ENCODE assay signal across 15 cellular contexts in the genomic region with DNA sequence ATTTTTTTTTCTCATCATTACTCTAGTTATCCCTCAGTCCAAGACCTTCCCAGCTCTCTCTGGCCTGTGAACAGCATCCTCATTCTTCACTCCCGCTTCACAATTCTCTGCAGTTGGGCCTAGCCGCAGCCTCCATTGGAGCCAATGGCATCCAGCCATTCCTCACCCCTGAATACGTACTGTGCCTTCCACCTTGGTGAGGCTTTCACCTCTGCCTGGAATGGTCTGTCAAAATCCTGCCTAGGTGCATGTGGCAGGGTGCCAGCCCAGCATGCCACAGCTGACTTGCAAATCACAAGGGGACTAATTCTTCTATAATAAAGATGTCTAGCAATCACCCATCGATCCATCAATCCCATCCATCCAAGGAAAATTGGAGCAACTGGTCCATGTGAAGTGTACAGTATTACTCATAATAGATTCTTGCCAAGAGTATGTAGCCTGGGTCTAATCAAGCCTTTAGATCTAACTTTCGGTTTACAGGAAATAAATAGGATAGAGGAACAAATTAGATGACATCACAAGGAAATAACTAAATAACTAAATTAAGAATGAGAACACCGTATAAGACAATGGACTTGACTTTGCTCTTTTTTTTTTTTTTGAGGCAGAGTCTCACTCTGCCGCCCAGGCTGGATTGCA. TPM values are rescaled to one million over a fixed set of nuclear protein-coding genes. Genes with fewer than 3 reads are reported as not detected.
A peak's percentile ranks its signal among the peaks of the same experiment; 100 is the strongest.
DNase-seq lines count a peak whose midpoint lies in the region; ATAC-seq, FAIRE-seq and TF ChIP-seq lines count a peak whose summit lies in the region.
"Had no signal": no experiment of that assay in that cellular context is flagged by ENCODE, and none has a peak within 500 bp of the region (broad histone marks: within the 10 kb centered on the region; RNA-seq: fewer than 3 reads in every experiment).

No MANE protein-coding gene starts in this region.

- H3K4me1 Mint-ChIP-seq in type B pancreatic cell (ENCODE audit: unreplicated experiment) = no peaks in the 10 kb centered on the region

- H3K27me3 Mint-ChIP-seq in type B pancreatic cell = peaks cover 10% of the 10 kb centered on the region

- peaks cover 8% of the 10 kb centered on the region for H3K27me3 ChIP-seq in keratinocyte (ENCODE audit: control insufficient read depth, extremely low read depth, insufficient read depth, low read length)
- H3K27me3 ChIP-seq: uterus had no signal

- intact Hi-C loops in left ventricle myocardium superior (cut with micrococcal nuclease) (no loop called here), Right ventricle myocardium superior (cut with DNase I) (no loop called here)

- H3K9me1 ChIP-seq in keratinocyte (ENCODE audit: control insufficient read depth, extremely low read depth, insufficient read depth, low read length) = no peaks in the 10 kb centered on the region

- no peaks in the 10 kb centered on the region for H3K36me3 ChIP-seq in keratinocyte (ENCODE audit: control insufficient read depth in 2 of 2, extremely low read depth in 1 of 2, insufficient read depth in 2 of 2, low read length in 2 of 2)
- H3K36me3 ChIP-seq: uterus had no signal

- H4K20me1 ChIP-seq in keratinocyte (ENCODE audit: control insufficient read depth, extremely low read depth, insufficient read depth, low read length) = no peaks in the 10 kb centered on the region

- dilution Hi-C loops in keratinocyte (cut with MboI; ENCODE audit: extremely low pct_ligation_motif_present, low sequenced_read_pairs) = no loop called here

- DNase-seq in left ventricle myocardium superior = no peak
- no peak for DNase-seq in Right ventricle myocardium superior
- peak; percentile 15 for DNase-seq in amniotic epithelial cell (ENCODE audit: low read depth)
- DNase-seq in keratinocyte (ENCODE audit: low read depth, low spot score) = no peak
- no peak for DNase-seq in SHP77 (lab: John Stamatoyannopoulos, UW)
- DNase-seq in type B pancreatic cell (ENCODE audit: extremely low spot score, unreplicated experiment) = no peak
- DNase-seq: activated naive CD4-positive, alpha-beta T cell treated with Interleukin-2 at 50 U/mL for 16 hours; central memory CD4-positive, alpha-beta T cell; mucosa of descending colon; RPMI8226; uterus had no signal

- H3K9me3 ChIP-seq in keratinocyte (ENCODE audit: control insufficient read depth, low read depth, low read length) = no peaks in the 10 kb centered on the region
- H3K9me3 ChIP-seq: mucosa of descending colon, uterus had no signal

- no peak overlapping the region for H3K27ac Mint-ChIP-seq in type B pancreatic cell
- H3K27ac Mint-ChIP-seq: stimulated activated effector memory CD8-positive, alpha-beta T cell treated with anti-CD3 and anti-CD28 coated beads, Interleukin-12 subunit alpha, Interleukin-12 subunit beta, amount 100 ng/mL, for 72 hours had no signal

- ATAC-seq in left ventricle myocardium superior (peak; percentile 47), Right ventricle myocardium superior (ENCODE audit: poor library complexity) (no peak), GM21447 (IDR thresholded peaks at IDR 0.05; ENCODE audit: unreplicated experiment) (no peak), GM18861 (IDR thresholded peaks at IDR 0.05; ENCODE audit: unreplicated experiment) (no peak)
- ATAC-seq: mucosa of descending colon had no signal

- no peak overlapping the region for H3K9ac ChIP-seq in keratinocyte (ENCODE audit: control insufficient read depth, extremely low read depth, insufficient read depth, low read length)

- no peak for TF ChIP-seq CTCF in keratinocyte (optimal IDR thresholded peaks at IDR 0.05 in 1 of 3, IDR thresholded peaks at IDR 0.05 in 1 of 3, conservative IDR thresholded peaks at IDR 0.05 in 1 of 3; ENCODE audit: extremely low read depth in 1 of 3, insufficient read depth in 2 of 3, low read length in 3 of 3)
- no peak for TF ChIP-seq CTCF in type B pancreatic cell (conservative IDR thresholded peaks at IDR 0.05)

- no peak overlapping the region for H3K27ac ChIP-seq in keratinocyte (ENCODE audit: control insufficient read depth, insufficient read depth, low read length)
- H3K27ac ChIP-seq: uterus had no signal

- peaks cover 3% of the 10 kb centered on the region for H3K4me1 ChIP-seq in keratinocyte (ENCODE audit: control insufficient read depth, extremely low read depth, insufficient read depth, low read length)
- H3K4me1 ChIP-seq: uterus had no signal

- no peak overlapping the region for H3K4me3 Mint-ChIP-seq in type B pancreatic cell
- H3K4me3 Mint-ChIP-seq: stimulated activated effector memory CD8-positive, alpha-beta T cell treated with anti-CD3 and anti-CD28 coated beads, Interleukin-12 subunit alpha, Interleukin-12 subunit beta, amount 100 ng/mL, for 72 hours had no signal

- no peak for FAIRE-seq in keratinocyte (lab: Jason Lieb, UNC)

- no peaks in the 10 kb centered on the region for H3K36me3 Mint-ChIP-seq in type B pancreatic cell
- H3K36me3 Mint-ChIP-seq: stimulated activated effector memory CD8-positive, alpha-beta T cell treated with anti-CD3 and anti-CD28 coated beads, Interleukin-12 subunit alpha, Interleukin-12 subunit beta, amount 100 ng/mL, for 72 hours had no signal

- H2AFZ ChIP-seq in keratinocyte (ENCODE audit: control insufficient read depth, low read length) = no peak overlapping the region

- no peaks in the 10 kb centered on the region for H3K9me3 Mint-ChIP-seq in type B pancreatic cell
- H3K9me3 Mint-ChIP-seq: stimulated activated effector memory CD8-positive, alpha-beta T cell treated with anti-CD3 and anti-CD28 coated beads, Interleukin-12 subunit alpha, Interleukin-12 subunit beta, amount 100 ng/mL, for 72 hours had no signal

- no peak overlapping the region for H3K4me3 ChIP-seq in keratinocyte (ENCODE audit: control insufficient read depth in 2 of 3, extremely low read depth in 1 of 3, insufficient read depth in 2 of 3, low read depth in 1 of 3, low read length in 3 of 3)
- H3K4me3 ChIP-seq: mucosa of descending colon, uterus had no signal

- no peaks in the 10 kb centered on the region for H3K79me2 ChIP-seq in keratinocyte (ENCODE audit: control insufficient read depth, insufficient read depth, low read length)

- H3K4me2 ChIP-seq in keratinocyte (ENCODE audit: control insufficient read depth, extremely low read depth, insufficient read depth, low read depth, low read length) = peak overlapping the region; percentile 57

RNA-seq across cellular contexts. Expression of gene CX3CL1, which starts 5.1 kb away (rescaled TPM):
- 11.7 TPM for total RNA-seq in left ventricle myocardium superior
- 11.6 TPM for total RNA-seq in Right ventricle myocardium superior
- 0.45 to 0.71 TPM (median 0.47 TPM) in 3 replicates for polyA plus RNA-seq in keratinocyte
- not detected for polyA plus RNA-seq in keratinocyte (2011; ENCODE audit: low read depth)
- polyA plus RNA-seq in keratinocyte (2011; cell fraction: cytosol; rRNA removed) = 0.22 and 0.42 TPM in 2 replicates
- polyA plus RNA-seq in keratinocyte (2011; cell fraction: nucleus; rRNA removed) = 0.83 and 1.3 TPM in 2 replicates
- polyA plus RNA-seq in keratinocyte (2012; ENCODE audit: low replicate concordance) = 0.14 and 0.76 TPM in 2 replicates
- 0.40 to 0.48 TPM (median 0.43 TPM) in 3 replicates for polyA minus RNA-seq in keratinocyte
- 0.58 TPM for polyA minus RNA-seq in keratinocyte (2011; cell fraction: cytosol; rRNA and poly(A)+ RNA removed)
- 0.21 and 0.93 TPM in 2 replicates for polyA minus RNA-seq in keratinocyte (2011; cell fraction: nucleus; rRNA and poly(A)+ RNA removed)
- total RNA-seq in type B pancreatic cell (ENCODE audit: low replicate concordance) = 1.4 and 17.8 TPM in 2 replicates

RNA-seq across cellular contexts. Expression of gene CCL22, which starts 8.6 kb away (rescaled TPM):
- total RNA-seq in left ventricle myocardium superior = not detected
- total RNA-seq in Right ventricle myocardium superior = not detected
- not detected in 3 replicates for polyA plus RNA-seq in keratinocyte
- 0.35 TPM for polyA plus RNA-seq in keratinocyte (2011; ENCODE audit: low read depth)
- polyA plus RNA-seq in keratinocyte (2011; cell fraction: cytosol; rRNA removed) = not detected in 2 replicates
- 0.05 and 0.07 TPM in 2 replicates for polyA plus RNA-seq in keratinocyte (2011; cell fraction: nucleus; rRNA removed)
- polyA plus RNA-seq in keratinocyte (2012; ENCODE audit: low replicate concordance) = 0.61 TPM in 1 of 2 replicates, not detected in the other
- not detected in 3 replicates for polyA minus RNA-seq in keratinocyte
- not detected for polyA minus RNA-seq in keratinocyte (2011; cell fraction: cytosol; rRNA and poly(A)+ RNA removed)
- not detected in 2 replicates for polyA minus RNA-seq in keratinocyte (2011; cell fraction: nucleus; rRNA and poly(A)+ RNA removed)
- 0.17 TPM in 1 of 2 replicates, not detected in the other for total RNA-seq in type B pancreatic cell (ENCODE audit: low replicate concordance)
- total RNA-seq: epithelial cell of proximal tubule, uterus had no signal

RNA-seq across cellular contexts. Expression of gene CCL17, which starts 37.3 kb away (rescaled TPM):
- total RNA-seq in left ventricle myocardium superior (not detected), Right ventricle myocardium superior (not detected), type B pancreatic cell (ENCODE audit: low replicate concordance) (not detected in 2 replicates)
- polyA plus RNA-seq in keratinocyte = not detected in 3 replicates
- not detected for polyA plus RNA-seq in keratinocyte (2011; ENCODE audit: low read depth)
- not detected in 2 replicates for polyA plus RNA-seq in keratinocyte (2011; cell fraction: cytosol; rRNA removed)
- not detected in 2 replicates for polyA plus RNA-seq in keratinocyte (2011; cell fraction: nucleus; rRNA removed)
- polyA plus RNA-seq in keratinocyte (2012; ENCODE audit: low replicate concordance) = not detected in 2 replicates
- polyA minus RNA-seq in keratinocyte = not detected in 3 replicates
- polyA minus RNA-seq in keratinocyte (2011; cell fraction: cytosol; rRNA and poly(A)+ RNA removed) = not detected
- polyA minus RNA-seq in keratinocyte (2011; cell fraction: nucleus; rRNA and poly(A)+ RNA removed) = not detected in 2 replicates
- total RNA-seq: epithelial cell of proximal tubule, mucosa of descending colon, uterus had no signal
